8 cellular contexts compared by ENCODE assay signal in the genomic region with DNA sequence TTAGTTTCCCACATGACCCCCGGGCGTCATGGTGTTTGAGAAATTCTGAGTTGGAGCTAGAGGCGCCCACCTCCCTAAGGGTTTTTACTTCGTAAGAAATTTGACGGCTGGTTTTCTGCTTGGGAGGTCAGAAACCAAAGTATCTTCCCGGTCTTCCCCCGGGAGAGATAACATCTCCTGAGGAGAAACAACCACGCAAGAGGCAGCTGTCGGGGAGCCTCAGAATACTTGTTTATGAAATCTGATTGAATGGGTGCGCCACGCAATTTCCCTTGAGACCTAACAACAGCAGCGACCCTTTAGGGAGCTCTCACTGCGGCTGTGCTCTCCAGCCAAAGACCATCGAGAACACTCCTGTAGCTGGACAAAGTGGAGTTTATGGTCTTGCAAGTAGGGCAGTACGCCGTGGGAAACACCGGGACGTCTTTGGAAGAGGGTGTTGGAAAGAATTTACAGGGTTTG. TPM values are rescaled to one million over a fixed set of nuclear protein-coding genes. Genes with fewer than 3 reads are reported as not detected.
DNase-seq lines count a peak whose midpoint lies in the region; ATAC-seq, FAIRE-seq and TF ChIP-seq lines count a peak whose summit lies in the region.

No MANE protein-coding gene starts in this region.

- H2AFZ ChIP-seq in GM12878 (ENCODE audit: control insufficient read depth, low read depth, low read length): peak overlapping the region; percentile 99

- FAIRE-seq in GM12878 (lab: Jason Lieb, UNC): no peak
- FAIRE-seq in small intestine (lab: Jason Lieb, UNC): no peak

- no peak for TF ChIP-seq POLR2A in GM12878 (IDR thresholded peaks at IDR 0.05; ENCODE audit: low read depth, low read length)

- RAD21 ChIA-PET in GM12878 (lab: Charles Lee; ENCODE audit: unreplicated experiment): interaction anchor here (0.7 to 1.6 kb wide), 8 partner anchors 17 to 661 kb away, joined by 3 to 9 read pairs (median 4); a partner anchor contains a TSS

- SMC1A ChIA-PET in GM12878 (lab: Charles Lee; ENCODE audit: uncharacterized antibody, unreplicated experiment): interaction anchor here (0.6 to 2.0 kb wide), 13 partner anchors 10 to 556 kb away, joined by 3 to 12 read pairs (median 3); a partner anchor contains a TSS

- ATAC-seq in GM19395 (IDR thresholded peaks at IDR 0.05; ENCODE audit: unreplicated experiment) (peak; percentile 23), GM12878 (peak; percentile 3; the same call in 2 of the 3 replicates), GM18858 (IDR thresholded peaks at IDR 0.05; ENCODE audit: unreplicated experiment) (no peak)

- POLR2A ChIA-PET in GM12878 (lab: Charles Lee): interaction anchor here (0.5 to 3.6 kb wide), 18 partner anchors 9 to 622 kb away, joined by 3 to 25 read pairs (median 4); a partner anchor contains a TSS

- CTCF ChIA-PET in GM12878 (lab: Yijun Ruan, JAX): interaction anchor here (0.7 to 1.5 kb wide), 9 partner anchors 8 to 250 kb away, joined by 3 to 6 read pairs (median 3); no protein-coding TSS in a partner anchor

- peak overlapping the region; percentile 95 for H3K4me2 ChIP-seq in BLaER1
- peak overlapping the region; percentile 100 for H3K4me2 ChIP-seq in GM12878 (ENCODE audit: control insufficient read depth, insufficient read depth)

- in situ Hi-C loops in GM12878 (cut with MboI): no loop called here

- TSS peak; percentile 99 for BruUV-seq in GM12878 (replicated peaks; lab: Mats Ljungman, UMichigan)

- peaks cover 27% of the 10 kb centered on the region for H3K36me3 ChIP-seq in BLaER1
- H3K36me3 ChIP-seq in GM12878 (ENCODE audit: control insufficient read depth in 2 of 2, insufficient read depth in 2 of 2, low read length in 1 of 2): peaks cover 0 to 6% of the 10 kb centered on the region in 2 experiments; a peak in 1 of 4 replicates
- peaks cover 21% of the 10 kb centered on the region for H3K36me3 ChIP-seq in iPS-20b (ENCODE audit: insufficient read depth, low read depth, low read length)
- H3K36me3 ChIP-seq in small intestine (ENCODE audit: control insufficient read depth in 2 of 2, insufficient read depth in 2 of 2, low read length in 2 of 2): no peaks in the 10 kb centered on the region

- peak overlapping the region; percentile 93 for H3K4me3 ChIP-seq in BLaER1
- H3K4me3 ChIP-seq in GM12878: peak overlapping the region; percentile 81
- H3K4me3 ChIP-seq in iPS-20b (ENCODE audit: low read length): peak overlapping the region; percentile 100
- H3K4me3 ChIP-seq in small intestine (ENCODE audit: low read depth in 1 of 2, low read length in 2 of 2): peak overlapping the region; percentile 36 to 49

- H3K27me3 ChIP-seq in BLaER1 (no peaks in the 10 kb centered on the region), GM12878 (replicated peaks in 1 of 2; ENCODE audit: control insufficient read depth in 2 of 2, insufficient read depth in 2 of 2, low read length in 1 of 2) (no peaks in the 10 kb centered on the region), iPS-20b (ENCODE audit: insufficient read depth, low read length) (no peaks in the 10 kb centered on the region), small intestine (ENCODE audit: control insufficient read depth in 2 of 2, insufficient read depth in 2 of 2, low read length in 2 of 2) (no peaks in the 10 kb centered on the region)

- peak; percentile 80 for DNase-seq in NCI-H2227 treated with DMSO at 0.1 percent for 48 hours (lab: John Stamatoyannopoulos, UW)
- DNase-seq in GM12878 (ENCODE audit: low read depth, low spot score): no peak
- peak; percentile 45 for DNase-seq in small intestine
- no peak for DNase-seq in 8988T

- H3K4me1 ChIP-seq in BLaER1: peaks cover 43% of the 10 kb centered on the region
- H3K4me1 ChIP-seq in GM12878 (ENCODE audit: control insufficient read depth, insufficient read depth, low read length): peaks cover 4% of the 10 kb centered on the region
- no peaks in the 10 kb centered on the region; the same call in 1 of the 2 replicates for H3K4me1 ChIP-seq in iPS-20b (ENCODE audit: insufficient read depth, low read length)
- peaks cover 4 to 6% of the 10 kb centered on the region in 2 donors for H3K4me1 ChIP-seq in small intestine (ENCODE audit: control insufficient read depth in 2 of 2, insufficient read depth in 1 of 2, low read depth in 1 of 2, low read length in 1 of 2)

- TF ChIP-seq EP300 in GM12878 (IDR thresholded peaks at IDR 0.05; ENCODE audit: borderline replicate concordance in 1 of 2, control insufficient read depth in 1 of 2, low read depth in 2 of 2, low read length in 2 of 2): no peak

- TF ChIP-seq CTCF in GM12878 (IDR thresholded peaks at IDR 0.05 in 2 of 3, conservative IDR thresholded peaks at IDR 0.05 in 1 of 3; ENCODE audit: control insufficient read depth in 2 of 3, extremely low read depth in 1 of 3, insufficient read depth in 1 of 3, low read depth in 3 of 3, low read length in 3 of 3): no peak

- intact Hi-C loops in GM12878 (cut with micrococcal nuclease; ENCODE audit: unreplicated experiment): loop anchor here (5.0 kb wide), 1 partner anchor 120 kb away; a partner anchor contains a TSS

- H3K9me3 ChIP-seq in BLaER1: no peaks in the 10 kb centered on the region
- H3K9me3 ChIP-seq in GM12878 (replicated peaks; ENCODE audit: control insufficient read depth, insufficient read depth, low read length): no peaks in the 10 kb centered on the region
- H3K9me3 ChIP-seq in iPS-20b (ENCODE audit: insufficient read depth, low read depth, low read length): no peaks in the 10 kb centered on the region
- H3K9me3 ChIP-seq in small intestine (ENCODE audit: control insufficient read depth, low read depth): no peaks in the 10 kb centered on the region

- peaks cover 40% of the 10 kb centered on the region for H4K20me1 ChIP-seq in BLaER1
- peaks cover 3% of the 10 kb centered on the region; the same call in 1 of the 2 replicates for H4K20me1 ChIP-seq in GM12878 (ENCODE audit: control insufficient read depth, insufficient read depth)

- WGBS in GM12878 (ENCODE audit: insufficient coverage, insufficient replicate concordance, low lambda C conversion rate, missing lambda C conversion rate): 14% methylated on average over 18 of the region's 18 CpGs
- WGBS in small intestine, 3 donors: 1 to 2% (median 1%) methylated on average over 18 of the region's 18 CpGs

- H3K27ac ChIP-seq in BLaER1 (peak overlapping the region; percentile 99), GM12878 (ENCODE audit: control insufficient read depth, insufficient read depth) (peak overlapping the region; percentile 64), iPS-20b (ENCODE audit: low read length) (no peak overlapping the region), small intestine (ENCODE audit: low read depth in 1 of 2, low read length in 1 of 2) (peak overlapping the region; percentile 58 to 96)

- H3K9ac ChIP-seq in BLaER1 (peak overlapping the region; percentile 98), GM12878 (ENCODE audit: control insufficient read depth, insufficient read depth, low read length) (peak overlapping the region; percentile 89), iPS-20b (ENCODE audit: low read depth, low read length) (peak overlapping the region; percentile 99; the same call in 1 of the 2 replicates)

- peaks cover 45% of the 10 kb centered on the region for H3K79me2 ChIP-seq in GM12878 (ENCODE audit: control insufficient read depth, insufficient read depth, low read length)

- no peak for TF ChIP-seq RAD21 in GM12878 (IDR thresholded peaks at IDR 0.05; ENCODE audit: insufficient read depth, low read depth, low read length)

TF ChIP-seq in GM12878, 131 proteins besides CTCF, POLR2A, EP300 and RAD21 (continues in another document):
- TF ChIP-seq RAD51 (IDR thresholded peaks at IDR 0.05) (0 out of 2 replicates have a peak, but pooled peaks have one; percentile 24), RBBP5 (conservative IDR thresholded peaks at IDR 0.05) (no peak), SUZ12 (IDR thresholded peaks at IDR 0.05; ENCODE audit: unreplicated experiment) (no peak), YBX1 (IDR thresholded peaks at IDR 0.05) (no peak), WRNIP1 (IDR thresholded peaks at IDR 0.05; ENCODE audit: borderline replicate concordance, low read depth, low read length) (no peak)
- TF ChIP-seq, protein P1, sequence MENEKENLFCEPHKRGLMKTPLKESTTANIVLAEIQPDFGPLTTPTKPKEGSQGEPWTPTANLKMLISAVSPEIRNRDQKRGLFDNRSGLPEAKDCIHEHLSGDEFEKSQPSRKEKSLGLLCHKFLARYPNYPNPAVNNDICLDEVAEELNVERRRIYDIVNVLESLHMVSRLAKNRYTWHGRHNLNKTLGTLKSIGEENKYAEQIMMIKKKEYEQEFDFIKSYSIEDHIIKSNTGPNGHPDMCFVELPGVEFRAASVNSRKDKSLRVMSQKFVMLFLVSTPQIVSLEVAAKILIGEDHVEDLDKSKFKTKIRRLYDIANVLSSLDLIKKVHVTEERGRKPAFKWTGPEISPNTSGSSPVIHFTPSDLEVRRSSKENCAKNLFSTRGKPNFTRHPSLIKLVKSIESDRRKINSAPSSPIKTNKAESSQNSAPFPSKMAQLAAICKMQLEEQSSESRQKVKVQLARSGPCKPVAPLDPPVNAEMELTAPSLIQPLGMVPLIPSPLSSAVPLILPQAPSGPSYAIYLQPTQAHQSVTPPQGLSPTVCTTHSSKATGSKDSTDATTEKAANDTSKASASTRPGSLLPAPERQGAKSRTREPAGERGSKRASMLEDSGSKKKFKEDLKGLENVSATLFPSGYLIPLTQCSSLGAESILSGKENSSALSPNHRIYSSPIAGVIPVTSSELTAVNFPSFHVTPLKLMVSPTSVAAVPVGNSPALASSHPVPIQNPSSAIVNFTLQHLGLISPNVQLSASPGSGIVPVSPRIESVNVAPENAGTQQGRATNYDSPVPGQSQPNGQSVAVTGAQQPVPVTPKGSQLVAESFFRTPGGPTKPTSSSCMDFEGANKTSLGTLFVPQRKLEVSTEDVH (IDR thresholded peaks at IDR 0.05; ENCODE audit: low read depth, partially characterized antibody): peak; percentile 40

RNA-seq across cellular contexts. Expression of a gene that starts 0.6 kb away (rescaled TPM):
- 19.3 and 19.8 TPM in 2 replicates for total RNA-seq in GM12878 (2013; cell fraction: nucleolus; rRNA removed)
- 78.6 and 96.7 TPM in 2 replicates for total RNA-seq in GM12878 (2014; rRNA removed)
- 144 and 153 TPM in 2 replicates for total RNA-seq in GM12878 (2014; rRNA removed; fragmentation: Illumina TruSeq; extraction: Trizol)
- 80.2 and 84.1 TPM in 2 replicates for total RNA-seq in GM12878 (2021)
- polyA plus RNA-seq in GM12878 (2011; ENCODE audit: low read depth): 79.9 TPM
- polyA plus RNA-seq in GM12878 (2011; rRNA removed): 88.7 and 134 TPM in 2 replicates
- polyA plus RNA-seq in GM12878 (2011; cell fraction: cytosol; rRNA removed): 40.4 and 43.0 TPM in 2 replicates
- polyA plus RNA-seq in GM12878 (2011; cell fraction: nucleus; rRNA removed): 27.3 and 28.2 TPM in 2 replicates
- 89.2 and 98.1 TPM in 2 replicates for polyA plus RNA-seq in GM12878 (2012)
- polyA plus RNA-seq in GM12878 (2014; fragmentation: Illumina TruSeq; extraction: Trizol): 153 and 161 TPM in 2 replicates
- 100 to 1,000 TPM in 1 of 2 experiments, 10 to 100 TPM in 1; 60.2 to 103 TPM for polyA plus RNA-seq in GM12878 (2014; fragmentation: Nextera tagmentation; extraction: Ambion mirVana)
- polyA plus RNA-seq in GM12878 (2014; rRNA removed): 76.0 and 84.6 TPM in 2 replicates
- 10 to 100 TPM; 78.1 to 79.0 TPM for polyA plus RNA-seq in GM12878 (2016; fragmentation: Nextera tagmentation; extraction: Ambion mirVana)
- 25.0 and 32.9 TPM in 2 replicates for polyA minus RNA-seq in GM12878 (2011; rRNA and poly(A)+ RNA removed)
- 15.5 and 17.9 TPM in 2 replicates for polyA minus RNA-seq in GM12878 (2011; cell fraction: cytosol; rRNA and poly(A)+ RNA removed)
- 8.2 and 12.4 TPM in 2 replicates for polyA minus RNA-seq in GM12878 (2011; cell fraction: nucleus; rRNA and poly(A)+ RNA removed)
- polyA plus RNA-seq in small intestine: 10 to 100 TPM; 41.4 to 93.5 (median 62.7) TPM

Comparison
In these comparisons a context has a peak if more than half of its experiments do, and no peak if none do; other contexts are left out.
1. H3K4me3 ChIP-seq: peak in every context shown above with its lines; median percentile 100 in iPS-20b; 93 in BLaER1; 81 in GM12878; 42 in small intestine.
2. DNase-seq: peak in NCI-H2227 treated with DMSO at 0.1 percent for 48 hours (single experiment) and small intestine (single experiment); none in GM12878 (single experiment) and 8988T (single experiment).
3. Peak in every context shown above with its lines, with median percentiles within 50 percentile points of each other: H3K9ac ChIP-seq.